In the genomic region with DNA sequence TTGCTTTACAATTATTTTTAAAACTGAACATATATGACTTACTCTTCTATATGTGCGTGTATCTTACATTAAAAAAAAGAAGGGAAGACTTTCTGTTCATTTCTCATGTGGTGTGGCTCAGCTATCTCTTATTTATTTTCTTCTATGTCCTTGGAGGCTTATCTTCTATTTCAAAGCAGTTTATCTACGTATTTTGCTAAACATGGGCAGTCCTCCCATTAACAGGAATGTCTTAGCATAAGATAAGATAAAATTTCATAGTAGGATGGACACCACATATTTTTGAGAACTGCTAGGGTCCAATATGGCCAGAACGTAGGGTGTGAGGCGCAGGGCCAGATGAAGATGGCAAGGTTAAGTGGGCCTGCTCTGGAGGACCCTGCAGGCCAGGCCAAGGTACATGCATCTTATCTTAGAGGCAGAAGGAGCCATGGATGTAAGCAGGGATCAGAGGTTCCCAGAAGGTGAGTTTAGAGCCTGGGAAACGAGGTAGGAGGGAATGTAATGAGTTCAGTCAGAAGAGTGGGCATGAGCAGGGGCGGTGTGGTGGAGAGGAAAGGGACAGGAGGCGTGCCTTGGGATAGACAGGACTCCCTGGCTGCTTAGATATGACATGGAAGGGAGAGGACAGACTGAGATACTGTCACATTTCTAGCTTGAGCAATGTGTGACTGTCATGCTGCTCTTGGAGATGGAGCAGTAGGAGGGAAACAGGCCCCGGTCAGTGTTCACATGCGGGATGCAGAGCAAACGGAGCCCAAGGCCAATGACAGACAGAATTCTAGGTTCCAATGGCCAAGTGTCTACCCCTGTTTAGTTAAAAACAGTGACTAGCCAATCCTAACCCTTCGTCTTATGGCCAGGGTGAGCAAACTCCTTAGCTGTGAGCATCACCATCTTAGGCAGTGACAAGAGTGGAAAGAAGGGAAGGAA, we compare ENCODE assay signal across 21 cellular contexts.
"Had no signal": no experiment of that assay in that cellular context is flagged by ENCODE, and none has a peak within 500 bp of the region (broad histone marks: within the 10 kb centered on the region; RNA-seq: fewer than 3 reads in every experiment).

No MANE protein-coding gene starts in this region.

- H3K4me3 ChIP-seq: heart right ventricle, left ventricle myocardium inferior, tibial nerve had no signal

- H3K4me3 Mint-ChIP-seq: activated naive CD4-positive, alpha-beta T cell treated with anti-CD3 and anti-CD28 coated beads for 36 hours; activated naive CD8-positive, alpha-beta T cell treated with anti-CD3 and anti-CD28 coated beads for 36 hours; activated T-helper 1 cell treated with anti-CD3 and anti-CD28 coated beads, Interleukin-12 subunit alpha, Interleukin-12 subunit beta, Interleukin-2, Interleukin-4 antibody, amounts not matched to agents 30 ng/mL and 10 ng/mL and 1 ng/mL, durations not matched to agents 14 hours and 24 hours and 36 hours; effector memory CD8-positive, alpha-beta T cell; naive thymus-derived CD8-positive, alpha-beta T cell had no signal

- H3K27ac Mint-ChIP-seq: activated naive CD4-positive, alpha-beta T cell treated with anti-CD3 and anti-CD28 coated beads for 36 hours; activated naive CD8-positive, alpha-beta T cell treated with anti-CD3 and anti-CD28 coated beads for 36 hours; activated T-helper 1 cell treated with anti-CD3 and anti-CD28 coated beads, Interleukin-12 subunit alpha, Interleukin-12 subunit beta, Interleukin-2, Interleukin-4 antibody, amounts not matched to agents 30 ng/mL and 10 ng/mL and 1 ng/mL, durations not matched to agents 14 hours and 24 hours and 36 hours; effector memory CD8-positive, alpha-beta T cell had no signal

- H3K27ac ChIP-seq: brain microvascular endothelial cell, foreskin keratinocyte, heart right ventricle, left ventricle myocardium inferior, tibial nerve, VCaP had no signal

- H3K9me3 Mint-ChIP-seq: activated naive CD4-positive, alpha-beta T cell treated with anti-CD3 and anti-CD28 coated beads for 36 hours; activated naive CD8-positive, alpha-beta T cell treated with anti-CD3 and anti-CD28 coated beads for 36 hours; activated T-helper 1 cell treated with anti-CD3 and anti-CD28 coated beads, Interleukin-12 subunit alpha, Interleukin-12 subunit beta, Interleukin-2, Interleukin-4 antibody, amounts not matched to agents 30 ng/mL and 10 ng/mL and 1 ng/mL, durations not matched to agents 14 hours and 24 hours and 36 hours; effector memory CD8-positive, alpha-beta T cell; naive thymus-derived CD8-positive, alpha-beta T cell had no signal

- DNase-seq: activated CD4-positive, alpha-beta T cell treated with anti-CD3 and anti-CD28 coated beads for 4 hours; activated CD4-positive, alpha-beta T cell treated with anti-CD3 and anti-CD28 coated beads, Interleukin-2, amount 50 U/mL, for 4 hours; activated CD8-positive, alpha-beta memory T cell treated with anti-CD3 and anti-CD28 coated beads for 24 hours; activated effector memory CD4-positive, alpha-beta T cell treated with anti-CD3 and anti-CD28 coated beads, Interleukin-2, amount 50 U/mL, for 16 hours; activated naive CD4-positive, alpha-beta T cell treated with anti-CD3 and anti-CD28 coated beads for 36 hours; activated naive CD8-positive, alpha-beta T cell treated with anti-CD3 and anti-CD28 coated beads for 36 hours; amniotic stem cell; brain microvascular endothelial cell; cortex of kidney; effector memory CD8-positive, alpha-beta T cell; foreskin keratinocyte; heart right ventricle; left ventricle myocardium inferior; naive thymus-derived CD8-positive, alpha-beta T cell; posterior cingulate gyrus; right cardiac atrium; stimulated activated CD4-positive, alpha-beta T cell treated with anti-CD3 and anti-CD28 coated beads, Interleukin-2, amount 100 ng/mL, for 48 hours; stimulated activated naive CD4-positive, alpha-beta T cell treated with Interleukin-2 at 50 U/mL for 16 hours had no signal

- H3K36me3 Mint-ChIP-seq: activated naive CD8-positive, alpha-beta T cell treated with anti-CD3 and anti-CD28 coated beads for 36 hours; naive thymus-derived CD8-positive, alpha-beta T cell had no signal

- H3K27me3 ChIP-seq: brain microvascular endothelial cell, foreskin keratinocyte, tibial nerve had no signal

- H3K9me3 ChIP-seq: heart right ventricle, left ventricle myocardium inferior, tibial nerve had no signal

- H3K36me3 ChIP-seq: brain microvascular endothelial cell, heart right ventricle, left ventricle myocardium inferior, tibial nerve had no signal

- H3K4me1 ChIP-seq: left ventricle myocardium inferior had no signal
